In genomic region chr18:58205087-58205779, GRCh38 we compare ENCODE assay signal across 15 cellular contexts.
A peak's percentile ranks its signal among the peaks of the same experiment; 100 is the strongest.
DNase-seq lines count a peak whose midpoint lies in the region; ATAC-seq lines count a peak whose summit lies in the region.
"Had no signal": no experiment of that assay in that cellular context is flagged by ENCODE, and none has a peak within 500 bp of the region (broad histone marks: within the 10 kb centered on the region; RNA-seq: fewer than 3 reads in every experiment).

No MANE protein-coding gene starts in this region.

- H3K27me3 Mint-ChIP-seq in T-helper 17 cell, result peaks cover 37% of the 10 kb centered on the region
- H3K27me3 Mint-ChIP-seq: type B pancreatic cell had no signal

- no peak for ATAC-seq in T-helper 17 cell
- ATAC-seq in GM18498 (IDR thresholded peaks at IDR 0.05; ENCODE audit: unreplicated experiment), result no peak
- ATAC-seq in HG03378 (IDR thresholded peaks at IDR 0.05; ENCODE audit: unreplicated experiment), result no peak
- ATAC-seq: A549; activated naive CD8-positive, alpha-beta T cell treated with anti-CD3 and anti-CD28 coated beads, Interleukin-2, amount 50 U/mL, for 24 hours had no signal

- no peaks in the 10 kb centered on the region for H3K36me3 Mint-ChIP-seq in T-helper 17 cell (ENCODE audit: low read depth)

- H3K4me3 Mint-ChIP-seq in T-helper 17 cell, result no peak overlapping the region
- H3K4me3 Mint-ChIP-seq: activated naive CD8-positive, alpha-beta T cell treated with anti-CD3 and anti-CD28 coated beads, Interleukin-2, amount 50 U/mL, for 24 hours; type B pancreatic cell had no signal

- H3K36me3 ChIP-seq in skeletal muscle satellite cell (ENCODE audit: insufficient read depth, low read length), result no peaks in the 10 kb centered on the region

- no peaks in the 10 kb centered on the region for H3K9me3 ChIP-seq in T-helper 17 cell (ENCODE audit: control insufficient read depth, low read length, poor library complexity, severe bottlenecking)
- no peaks in the 10 kb centered on the region for H3K9me3 ChIP-seq in skeletal muscle satellite cell (replicated peaks; ENCODE audit: low read length)
- H3K9me3 ChIP-seq: A549 had no signal

- H3K27me3 ChIP-seq in skeletal muscle satellite cell (ENCODE audit: control insufficient read depth, insufficient read depth, low read length), result no peaks in the 10 kb centered on the region

- peak overlapping the region; percentile 34 for H3K4me3 ChIP-seq in skeletal muscle satellite cell (ENCODE audit: low read length)
- H3K4me3 ChIP-seq: A549, lung had no signal

- peaks cover 35% of the 10 kb centered on the region for H3K4me1 ChIP-seq in skeletal muscle satellite cell (ENCODE audit: control insufficient read depth, insufficient read depth, low read length)

- H3K4me2 ChIP-seq in skeletal muscle satellite cell (ENCODE audit: low read length), result peak overlapping the region; percentile 60
- H3K4me2 ChIP-seq: A549 had no signal

- H3K27ac Mint-ChIP-seq in T-helper 17 cell, result peak overlapping the region; percentile 27
- H3K27ac Mint-ChIP-seq: activated naive CD8-positive, alpha-beta T cell treated with anti-CD3 and anti-CD28 coated beads, Interleukin-2, amount 50 U/mL, for 24 hours had no signal

- H3K4me1 Mint-ChIP-seq in T-helper 17 cell, result peaks cover 2% of the 10 kb centered on the region

- peak overlapping the region; percentile 44 for H3K9ac ChIP-seq in skeletal muscle satellite cell (ENCODE audit: low read depth, low read length)

- DNase-seq in NCI-H1092 treated with DMSO at 0.1 percent for 48 hours (lab: John Stamatoyannopoulos, UW), result peak; percentile 21
- no peak for DNase-seq in NCI-H1092 (lab: John Stamatoyannopoulos, UW)
- DNase-seq in T-helper 17 cell, result no peak
- DNase-seq in fibroblast of peridontal ligament (ENCODE audit: extremely low read depth), result peak; percentile 60
- no peak for DNase-seq in GF-D8 (lab: John Stamatoyannopoulos, UW)
- DNase-seq: activated naive CD8-positive, alpha-beta T cell treated with anti-CD3 and anti-CD28 coated beads, Interleukin-2, amount 50 U/mL, for 24 hours; erythroblast; NCI-H526 treated with DMSO at 0.1 percent for 48 hours; retina had no signal

Comparison
In these comparisons a context has a peak if more than half of its experiments do, and no peak if none do; other contexts are left out.
1. DNase-seq: peak in NCI-H1092 treated with DMSO at 0.1 percent for 48 hours (single experiment) and fibroblast of peridontal ligament (single experiment); none in NCI-H1092 (single experiment), T-helper 17 cell (0 of 3) and GF-D8 (single experiment).